23 cellular contexts compared by ENCODE assay signal in the genomic region with DNA sequence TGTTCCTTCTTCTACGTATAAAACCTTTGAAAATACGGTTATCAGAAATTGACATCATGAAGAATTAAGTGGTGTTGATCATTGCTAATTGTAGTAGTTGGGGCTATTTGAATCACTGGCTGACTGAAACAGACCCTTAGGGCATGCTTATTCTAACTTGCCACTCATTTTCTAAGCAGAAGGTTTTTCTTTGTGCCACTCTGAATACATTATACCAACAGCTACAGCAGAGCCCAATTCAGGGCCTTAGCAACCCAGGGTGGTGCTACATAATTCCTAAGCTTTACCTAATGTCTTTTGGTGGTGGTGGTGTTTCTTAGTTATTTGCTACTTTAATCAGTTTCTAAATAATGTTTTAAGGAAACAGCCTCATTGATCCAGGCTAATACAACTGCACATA.
A peak's percentile ranks its signal among the peaks of the same experiment; 100 is the strongest.
DNase-seq lines count a peak whose midpoint lies in the region; ATAC-seq and TF ChIP-seq lines count a peak whose summit lies in the region.
"Had no signal": no experiment of that assay in that cellular context is flagged by ENCODE, and none has a peak within 500 bp of the region (broad histone marks: within the 10 kb centered on the region; RNA-seq: fewer than 3 reads in every experiment).

No MANE protein-coding gene starts in this region.

- WGBS in esophagus squamous epithelium, 2 donors: 71 to 84% methylated on average over 2 of the region's 2 CpGs

- H3K27me3 Mint-ChIP-seq in brain: no peaks in the 10 kb centered on the region

- no peaks in the 10 kb centered on the region for H3K4me1 ChIP-seq in esophagus squamous epithelium
- H3K4me1 ChIP-seq: SJSA1 had no signal

- H3K36me3 Mint-ChIP-seq in brain: no peaks in the 10 kb centered on the region

- no peak for ATAC-seq in GM21619 (IDR thresholded peaks at IDR 0.05; ENCODE audit: unreplicated experiment)
- ATAC-seq: HepG2 had no signal

- no peak overlapping the region for H3K27ac ChIP-seq in esophagus squamous epithelium
- H3K27ac ChIP-seq: GM23248, PC-9, SJSA1 had no signal

- H3K4me1 Mint-ChIP-seq in brain: peaks cover 4% of the 10 kb centered on the region

- H3K27me3 ChIP-seq in esophagus squamous epithelium: no peaks in the 10 kb centered on the region
- H3K27me3 ChIP-seq: SJSA1 had no signal

- TF ChIP-seq CTCF in brain (conservative IDR thresholded peaks at IDR 0.05) (no peak), esophagus squamous epithelium (IDR thresholded peaks at IDR 0.05) (no peak)

- TF ChIP-seq POLR2A in esophagus squamous epithelium (IDR thresholded peaks at IDR 0.05): no peak

- H3K4me3 Mint-ChIP-seq in brain: peak overlapping the region in 2 of 5 experiments; percentile 53 to 71

- DNase-seq in NCI-H2081 (lab: John Stamatoyannopoulos, UW) (peak; percentile 38 to 58), NCI-H2081 treated with DMSO at 0.1 percent for 48 hours (lab: John Stamatoyannopoulos, UW) (no peak), NCI-H146 treated with DMSO at 0.1 percent for 48 hours (lab: John Stamatoyannopoulos, UW; ENCODE audit: unreplicated experiment) (peak; percentile 94), renal cortical epithelial cell (ENCODE audit: low read depth) (peak; percentile 67), esophagus squamous epithelium (lab: John Stamatoyannopoulos, UW) (no peak)
- DNase-seq: Calu3; GM23248; H7; Kasumi-1; NCI-H1092 treated with DMSO at 0.1 percent for 48 hours; NCI-H187; NCI-H2171; NCI-H345; NCI-H510A treated with DMSO at 0.1 percent for 48 hours; NCI-H82; NK-92 treated with Interleukin-12 subunit alpha and Interleukin-12 subunit beta, amount 100 ng/mL, for 24 hours; PC-9; Right ventricle myocardium superior; T-helper 1 cell had no signal

- no peaks in the 10 kb centered on the region for H3K9me3 ChIP-seq in esophagus squamous epithelium
- H3K9me3 ChIP-seq: SJSA1 had no signal

- intact Hi-C loops in esophagus squamous epithelium (cut with DNase I): no loop called here

- no peaks in the 10 kb centered on the region for H3K36me3 ChIP-seq in esophagus squamous epithelium
- H3K36me3 ChIP-seq: SJSA1 had no signal

- no peaks in the 10 kb centered on the region for H3K9me3 Mint-ChIP-seq in brain

- H3K27ac Mint-ChIP-seq in brain: peak overlapping the region in 3 of 5 experiments; percentile 53 to 74 (median 67)

- H3K4me3 ChIP-seq in esophagus squamous epithelium: no peak overlapping the region
- H3K4me3 ChIP-seq: GM23248, PC-9, SJSA1 had no signal

Comparison
In these comparisons a context has a peak if more than half of its experiments do, and no peak if none do; other contexts are left out.
1. DNase-seq: peak in NCI-H2081 (2 of 2), NCI-H146 treated with DMSO at 0.1 percent for 48 hours (single experiment) and renal cortical epithelial cell (single experiment); none in NCI-H2081 treated with DMSO at 0.1 percent for 48 hours (single experiment) and esophagus squamous epithelium (single experiment).